Comparison of ENCODE assay signal across 23 cellular contexts in the genomic region with DNA sequence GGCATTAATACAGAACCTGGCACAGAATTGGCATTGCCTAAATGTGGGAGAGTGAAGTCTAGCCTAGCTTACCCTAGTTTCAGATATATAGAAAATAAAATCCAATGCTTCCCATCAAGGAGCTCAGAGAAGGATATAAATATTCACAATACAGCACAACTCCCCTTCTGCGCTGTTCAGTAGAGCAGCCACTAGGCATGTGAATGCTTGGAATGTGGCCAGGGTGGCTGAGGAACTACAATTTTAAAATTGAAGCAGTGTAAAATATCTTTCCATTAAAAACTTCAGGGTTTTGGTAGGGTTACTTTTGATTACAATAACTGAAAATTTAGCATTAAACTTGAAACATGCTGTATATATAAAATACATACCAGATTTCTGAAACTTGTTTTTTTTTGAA.
"Had no signal": no experiment of that assay in that cellular context is flagged by ENCODE, and none has a peak within 500 bp of the region (broad histone marks: within the 10 kb centered on the region; RNA-seq: fewer than 3 reads in every experiment).

No MANE protein-coding gene starts in this region.

- H3K4me1 Mint-ChIP-seq: natural killer cell had no signal

- H3K27ac Mint-ChIP-seq: immature natural killer cell; memory B cell; natural killer cell; stimulated activated naive B cell treated with anti-CD40 and anti-IgM and Interleukin-4, amounts not matched to agents 10 μg/mL and 1 μg/mL and 100 μg/mL, for 72 hours; stimulated activated naive CD8-positive, alpha-beta T cell treated with anti-CD3 and anti-CD28 coated beads, Interleukin-15, Interleukin-2, amounts not matched to agents 100 ng/mL and 50 ng/mL, for 24 hours had no signal

- H3K4me3 Mint-ChIP-seq: immature natural killer cell; memory B cell; natural killer cell; stimulated activated naive B cell treated with anti-CD40 and anti-IgM and Interleukin-4, amounts not matched to agents 10 μg/mL and 1 μg/mL and 100 μg/mL, for 72 hours; stimulated activated naive CD8-positive, alpha-beta T cell treated with anti-CD3 and anti-CD28 coated beads, Interleukin-15, Interleukin-2, amounts not matched to agents 100 ng/mL and 50 ng/mL, for 24 hours had no signal

- DNase-seq: dermis blood vessel endothelial cell; effector memory CD4-positive, alpha-beta T cell; erythroblast; esophagus squamous epithelium; foreskin melanocyte; hypothalamus; immature natural killer cell; islet precursor cell; kidney glomerular epithelial cell; left colon; natural killer cell; pancreas; retina; right lobe of liver; small intestine; stimulated activated CD4-positive, alpha-beta T cell treated with anti-CD3 and anti-CD28 coated beads, Interleukin-15, amount 100 ng/mL, for 24 hours; stimulated activated CD4-positive, alpha-beta T cell treated with anti-CD3 and anti-CD28 coated beads, Interleukin-2, amount 100 ng/mL, for 48 hours; stimulated activated naive B cell treated with anti-CD40 and anti-IgM and Interleukin-4, amounts not matched to agents 10 μg/mL and 1 μg/mL and 100 μg/mL, for 72 hours; transverse colon; upper lobe of right lung had no signal

- H3K27me3 Mint-ChIP-seq: memory B cell; stimulated activated naive B cell treated with anti-CD40 and anti-IgM and Interleukin-4, amounts not matched to agents 10 μg/mL and 1 μg/mL and 100 μg/mL, for 72 hours; stimulated activated naive CD8-positive, alpha-beta T cell treated with anti-CD3 and anti-CD28 coated beads, Interleukin-15, Interleukin-2, amounts not matched to agents 100 ng/mL and 50 ng/mL, for 24 hours had no signal

- FAIRE-seq: endometrium, pancreas, small intestine had no signal
